ENCODE assay signal across 10 cellular contexts in the genomic region with DNA sequence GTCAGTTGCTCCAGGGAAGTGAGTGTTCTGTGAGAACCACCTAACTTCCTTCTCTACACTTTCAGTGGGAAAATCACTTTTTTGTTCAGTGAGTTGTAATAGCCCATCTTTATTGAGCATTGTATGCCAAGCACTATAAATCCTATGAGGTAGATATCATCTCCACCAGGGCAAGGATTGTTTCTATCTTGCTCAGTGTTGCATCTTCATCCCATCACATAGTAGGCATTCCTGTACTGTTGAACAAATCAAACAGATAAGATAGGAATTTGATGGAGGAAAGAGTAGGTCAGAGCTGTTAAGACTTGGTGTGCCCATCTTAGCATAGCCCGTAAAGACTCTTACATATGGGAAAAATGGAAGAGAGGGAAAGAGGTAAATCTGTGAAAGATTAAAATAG. TPM values are rescaled to one million over a fixed set of nuclear protein-coding genes. Genes with fewer than 3 reads are reported as not detected.
A peak's percentile ranks its signal among the peaks of the same experiment; 100 is the strongest.
DNase-seq lines count a peak whose midpoint lies in the region; ATAC-seq and TF ChIP-seq lines count a peak whose summit lies in the region.
"Had no signal": no experiment of that assay in that cellular context is flagged by ENCODE, and none has a peak within 500 bp of the region (broad histone marks: within the 10 kb centered on the region; RNA-seq: fewer than 3 reads in every experiment).

No MANE protein-coding gene starts in this region.

- TF ChIP-seq POLR2A in esophagus squamous epithelium (IDR thresholded peaks at IDR 0.05) = no peak

- peaks cover 10% of the 10 kb centered on the region for H3K36me3 Mint-ChIP-seq in CD4-positive, CD25-positive, alpha-beta regulatory T cell

- peaks cover 9% of the 10 kb centered on the region for H3K27me3 Mint-ChIP-seq in CD4-positive, CD25-positive, alpha-beta regulatory T cell

- H3K27me3 ChIP-seq in CD4-positive, CD25-positive, alpha-beta regulatory T cell (ENCODE audit: control insufficient read depth, insufficient read depth, low read length) = no peaks in the 10 kb centered on the region
- no peaks in the 10 kb centered on the region for H3K27me3 ChIP-seq in esophagus squamous epithelium
- no peaks in the 10 kb centered on the region for H3K27me3 ChIP-seq in trophoblast cell (ENCODE audit: insufficient read depth, low read length)

- H3K4me2 ChIP-seq in trophoblast cell (ENCODE audit: low read length) = no peak overlapping the region

- DNase-seq in CD4-positive, CD25-positive, alpha-beta regulatory T cell = no peak
- DNase-seq in RWPE1 (ENCODE audit: low spot score) (no peak), esophagus squamous epithelium (lab: John Stamatoyannopoulos, UW) (no peak), trophoblast cell (peak; percentile 11 to 79), iPS-NIHi11 (ENCODE audit: low spot score) (no peak), NCI-H345 treated with DMSO at 0.1 percent for 48 hours (lab: John Stamatoyannopoulos, UW; ENCODE audit: unreplicated experiment) (no peak), COLO829 (ENCODE audit: low spot score) (no peak)
- DNase-seq: activated effector memory CD4-positive, alpha-beta T cell treated with Interleukin-2 at 50 U/mL for 16 hours; NCI-H2029 treated with DMSO at 0.1 percent for 48 hours had no signal

- CTCF ChIA-PET in RWPE1 (lab: Yijun Ruan, JAX) = interaction anchor here (0.5 to 1.0 kb wide), 2 partner anchors 108 to 1317 kb away, joined by 6 to 8 read pairs; no protein-coding TSS in a partner anchor

- no peak overlapping the region for H3K23ac ChIP-seq in trophoblast cell (ENCODE audit: low read length)

- no peak overlapping the region for H2AK5ac ChIP-seq in trophoblast cell (ENCODE audit: low read length)

- no peak overlapping the region for H2BK5ac ChIP-seq in trophoblast cell (ENCODE audit: low read depth, low read length, poor library complexity)

- H3K4me3 Mint-ChIP-seq in CD4-positive, CD25-positive, alpha-beta regulatory T cell = peak overlapping the region in 3 of 4 donors; percentile 51 to 100 (median 78)

- POLR2A ChIA-PET in RWPE1 (lab: Yijun Ruan, JAX; ENCODE audit: low non-redundant PET) = interaction anchor here (0.6 kb wide), 1 partner anchor 13 kb away, joined by 3 read pairs; no protein-coding TSS in a partner anchor

- no peak overlapping the region for H2BK120ac ChIP-seq in trophoblast cell (ENCODE audit: insufficient read depth, low read length, poor library complexity)

- H3K4me1 Mint-ChIP-seq in CD4-positive, CD25-positive, alpha-beta regulatory T cell = peaks cover 25 to 77% (median 51%) of the 10 kb centered on the region in 4 donors

- H3K79me1 ChIP-seq in trophoblast cell (ENCODE audit: low read length) = peaks cover 23% of the 10 kb centered on the region

- no peak overlapping the region for H3K4me3 ChIP-seq in CD4-positive, CD25-positive, alpha-beta regulatory T cell (ENCODE audit: low read depth, low read length)
- H3K4me3 ChIP-seq in esophagus squamous epithelium = no peak overlapping the region
- H3K4me3 ChIP-seq in trophoblast cell (ENCODE audit: low read depth, low read length) = no peak overlapping the region

- no peak overlapping the region for H3K27ac ChIP-seq in CD4-positive, CD25-positive, alpha-beta regulatory T cell (ENCODE audit: insufficient read depth, low read length, poor library complexity, severe bottlenecking)
- peak overlapping the region; percentile 53 for H3K27ac ChIP-seq in RWPE1
- H3K27ac ChIP-seq in esophagus squamous epithelium = peak overlapping the region; percentile 6 to 99 (median 90)
- H3K27ac ChIP-seq in trophoblast cell (ENCODE audit: low read depth, low read length) = no peak overlapping the region

- H3K79me2 ChIP-seq in trophoblast cell (ENCODE audit: control insufficient read depth, insufficient read depth, low read length, poor library complexity) = peaks cover 9% of the 10 kb centered on the region

- no peak overlapping the region for H3K4ac ChIP-seq in trophoblast cell (ENCODE audit: low read depth, low read length)

- H2AFZ ChIP-seq in trophoblast cell (ENCODE audit: insufficient read depth, low read length, poor library complexity) = no peak overlapping the region

- H2BK12ac ChIP-seq in trophoblast cell (ENCODE audit: low read length) = no peak overlapping the region

- TF ChIP-seq CTCF in RWPE1 (conservative IDR thresholded peaks at IDR 0.05; ENCODE audit: low read depth) (no peak), esophagus squamous epithelium (IDR thresholded peaks at IDR 0.05) (no peak)

- H4K91ac ChIP-seq in trophoblast cell (ENCODE audit: low read depth, low read length) = no peak overlapping the region

- H4K8ac ChIP-seq in trophoblast cell (ENCODE audit: low read depth, low read length) = no peak overlapping the region

- WGBS in esophagus squamous epithelium, 2 donors = 94 to 100% methylated on average over 1 of the region's 1 CpG
- no CpG with 5 or more reads among the region's 1 CpG for WGBS in trophoblast cell (ENCODE audit: extremely low coverage, insufficient coverage, insufficient read length)

- no peaks in the 10 kb centered on the region for H3K9me3 ChIP-seq in CD4-positive, CD25-positive, alpha-beta regulatory T cell (ENCODE audit: control insufficient read depth in 2 of 2, low read length in 2 of 2)
- H3K9me3 ChIP-seq in esophagus squamous epithelium (no peaks in the 10 kb centered on the region), trophoblast cell (ENCODE audit: insufficient read depth, low read depth, low read length) (no peaks in the 10 kb centered on the region)

- H3K14ac ChIP-seq in trophoblast cell (ENCODE audit: low read length) = no peak overlapping the region

- peaks cover 16% of the 10 kb centered on the region for H3K36me3 ChIP-seq in CD4-positive, CD25-positive, alpha-beta regulatory T cell (ENCODE audit: control insufficient read depth, insufficient read depth, low read length)
- H3K36me3 ChIP-seq in esophagus squamous epithelium = peaks cover 8 to 29% (median 13%) of the 10 kb centered on the region in 3 donors
- H3K36me3 ChIP-seq in trophoblast cell (ENCODE audit: control insufficient read depth in 1 of 2, insufficient read depth in 2 of 2, low read length in 2 of 2) = peaks cover 11 to 22% of the 10 kb centered on the region in 2 experiments

- H3K18ac ChIP-seq in trophoblast cell (ENCODE audit: low read length) = no peak overlapping the region

- H3K27ac Mint-ChIP-seq in CD4-positive, CD25-positive, alpha-beta regulatory T cell = peak overlapping the region in 2 of 3 donors; percentile 98 to 100

- ATAC-seq in CD4-positive, CD25-positive, alpha-beta regulatory T cell (ENCODE audit: low read depth in 2 of 2) = no peak
- ATAC-seq in GM18909 (IDR thresholded peaks at IDR 0.05; ENCODE audit: poor library complexity, unreplicated experiment) = no peak

- no peaks in the 10 kb centered on the region for H3K9me3 Mint-ChIP-seq in CD4-positive, CD25-positive, alpha-beta regulatory T cell

- H3K9ac ChIP-seq in trophoblast cell (ENCODE audit: low read length) = no peak overlapping the region

- no peak overlapping the region for H4K12ac ChIP-seq in trophoblast cell (ENCODE audit: low read depth, low read length)

- peaks cover 46% of the 10 kb centered on the region for H3K4me1 ChIP-seq in CD4-positive, CD25-positive, alpha-beta regulatory T cell (ENCODE audit: control insufficient read depth, insufficient read depth, low read length, poor library complexity, severe bottlenecking)
- peaks cover 28 to 72% (median 38%) of the 10 kb centered on the region in 3 donors for H3K4me1 ChIP-seq in esophagus squamous epithelium
- peaks cover 26 to 34% of the 10 kb centered on the region in 2 experiments for H3K4me1 ChIP-seq in trophoblast cell (ENCODE audit: control insufficient read depth in 1 of 2, insufficient read depth in 2 of 2, low read length in 2 of 2)

- intact Hi-C loops in esophagus squamous epithelium (cut with DNase I) = loop anchor here (5.0 to 10.0 kb wide), 2 partner anchors 93 to 280 kb away; no protein-coding TSS in a partner anchor

RNA-seq across cellular contexts. Expression of gene PIGV, which starts 2.9 kb away (rescaled TPM):
- 8.6 TPM for total RNA-seq in CD4-positive, CD25-positive, alpha-beta regulatory T cell
- polyA plus RNA-seq in CD4-positive, CD25-positive, alpha-beta regulatory T cell = 10 to 100 TPM in 2 of 4 donors, 1 to 10 TPM in 2; 8.3 to 13.2 (median 9.8) TPM
- 10 to 100 TPM in 3 of 4 donors, 1 to 10 TPM in 1; 9.9 to 20.9 (median 13.1) TPM for total RNA-seq in esophagus squamous epithelium
- 6.1 and 6.5 TPM in 2 replicates for polyA plus RNA-seq in trophoblast cell (2013)

RNA-seq across cellular contexts. Expression of gene ZDHHC18, which starts 41.6 kb away (rescaled TPM):
- 73.6 TPM for total RNA-seq in CD4-positive, CD25-positive, alpha-beta regulatory T cell
- polyA plus RNA-seq in CD4-positive, CD25-positive, alpha-beta regulatory T cell = 10 to 100 TPM in 2 of 4 donors, 1 to 10 TPM in 2; 4.4 to 14.8 (median 10.3) TPM
- 10 to 100 TPM; 24.5 to 34.4 (median 29.4) TPM for total RNA-seq in esophagus squamous epithelium
- 33.2 and 34.4 TPM in 2 replicates for polyA plus RNA-seq in trophoblast cell (2013)

Comparison
In these comparisons a context has a peak if more than half of its experiments do, and no peak if none do; other contexts are left out.
1. DNase-seq: peak in trophoblast cell (2 of 2); none in CD4-positive, CD25-positive, alpha-beta regulatory T cell (0 of 3), RWPE1 (single experiment), esophagus squamous epithelium (single experiment), iPS-NIHi11 (single experiment), NCI-H345 treated with DMSO at 0.1 percent for 48 hours (single experiment) and COLO829 (single experiment).
2. H3K27ac ChIP-seq: peak in RWPE1 (single experiment) and esophagus squamous epithelium (4 of 4); none in CD4-positive, CD25-positive, alpha-beta regulatory T cell (single experiment) and trophoblast cell (single experiment).